In the genomic region with DNA sequence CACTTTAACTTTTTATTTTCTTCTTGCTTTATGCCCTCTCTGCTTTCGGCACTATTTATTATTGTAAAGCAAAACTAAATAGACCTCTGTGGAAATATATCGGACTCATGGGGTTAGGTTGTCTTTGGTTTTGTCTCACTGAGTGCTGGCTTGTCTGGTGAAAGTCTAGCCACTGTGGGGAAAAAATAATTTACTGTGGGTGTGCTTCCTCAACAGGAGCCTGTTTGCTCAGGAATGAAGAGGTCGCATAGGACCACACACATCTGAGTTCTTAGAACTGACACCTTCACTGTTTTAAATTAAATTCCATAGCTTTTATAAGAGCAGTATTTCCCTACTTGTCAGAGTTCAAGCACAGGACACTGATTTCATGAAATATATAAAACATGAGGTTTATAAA, we compare ENCODE assay signal across 20 cellular contexts.
DNase-seq lines count a peak whose midpoint lies in the region; ATAC-seq, FAIRE-seq and TF ChIP-seq lines count a peak whose summit lies in the region.
"Had no signal": no experiment of that assay in that cellular context is flagged by ENCODE, and none has a peak within 500 bp of the region (broad histone marks: within the 10 kb centered on the region; RNA-seq: fewer than 3 reads in every experiment).

No MANE protein-coding gene starts in this region.

- no peaks in the 10 kb centered on the region for H3K9me3 ChIP-seq in A549
- H3K9me3 ChIP-seq: BLaER1, HAP-1 had no signal

- no peaks in the 10 kb centered on the region for H3K27me3 Mint-ChIP-seq in mesothelial cell of epicardium (ENCODE audit: low read depth)
- no peaks in the 10 kb centered on the region for H3K27me3 Mint-ChIP-seq in osteocyte (ENCODE audit: unreplicated experiment)
- H3K27me3 Mint-ChIP-seq: CD4-positive, CD25-positive, alpha-beta regulatory T cell had no signal

- peaks cover 51% of the 10 kb centered on the region for H3K4me1 Mint-ChIP-seq in mesothelial cell of epicardium
- peaks cover 28% of the 10 kb centered on the region for H3K4me1 Mint-ChIP-seq in osteocyte (ENCODE audit: unreplicated experiment)

- DNase-seq in A549 (ENCODE audit: low read depth in 1 of 2, low spot score in 1 of 2): peak in 1 of 2 experiments; percentile 76
- DNase-seq in mesothelial cell of epicardium (ENCODE audit: low spot score in 2 of 2, unreplicated experiment in 2 of 2): no peak
- no peak for DNase-seq in osteocyte (ENCODE audit: extremely low spot score, unreplicated experiment)
- DNase-seq in Ammon's horn (ENCODE audit: low spot score): no peak
- no peak for DNase-seq in SIG-M5 (lab: John Stamatoyannopoulos, UW)
- DNase-seq in RKO (ENCODE audit: low spot score): no peak
- DNase-seq: CD4-positive, CD25-positive, alpha-beta regulatory T cell; COR-L47; DND-41; GDM1; IMR-90 had no signal

- WGBS in A549 (ENCODE audit: missing lambda C conversion rate): under 1% methylated on average over 3 of the region's 3 CpGs

- TF ChIP-seq RAD21 in A549 (conservative IDR thresholded peaks at IDR 0.05 in 1 of 2, IDR thresholded peaks at IDR 0.05 in 1 of 2): no peak

- H3K27ac ChIP-seq in A549 (peak overlapping the region; percentile 88 to 92), angular gyrus (ENCODE audit: low read depth, low read length) (peak overlapping the region; percentile 8)
- H3K27ac ChIP-seq: BLaER1 had no signal

- H3K4me3 Mint-ChIP-seq in mesothelial cell of epicardium (no peak overlapping the region), osteocyte (ENCODE audit: unreplicated experiment) (no peak overlapping the region)
- H3K4me3 Mint-ChIP-seq: CD4-positive, CD25-positive, alpha-beta regulatory T cell had no signal

- TF ChIP-seq CTCF in A549 (IDR thresholded peaks at IDR 0.05) (no peak), mesothelial cell of epicardium (IDR thresholded peaks at IDR 0.05; ENCODE audit: unreplicated experiment) (no peak), osteocyte (IDR thresholded peaks at IDR 0.05) (no peak)

- peak overlapping the region; percentile 51 for H3K27ac Mint-ChIP-seq in mesothelial cell of epicardium
- H3K27ac Mint-ChIP-seq in osteocyte (ENCODE audit: unreplicated experiment): peak overlapping the region; percentile 48
- H3K27ac Mint-ChIP-seq: CD4-positive, CD25-positive, alpha-beta regulatory T cell had no signal

- TF ChIP-seq EP300 in A549 (IDR thresholded peaks at IDR 0.05): no peak

- TF ChIP-seq POLR2A in A549 (IDR thresholded peaks at IDR 0.05; ENCODE audit: low read length): no peak

- no peak for FAIRE-seq in A549 (lab: Jason Lieb, UNC)
- FAIRE-seq: A204.1, D721Med, GM12892, GM19239, H1 had no signal

- H3K4me3 ChIP-seq in A549: peak overlapping the region; percentile 48
- H3K4me3 ChIP-seq: BLaER1, HAP-1 had no signal

- ATAC-seq in A549: peak; percentile 55 to 70; a peak in 4 of 6 replicates
- ATAC-seq in GM21360 (IDR thresholded peaks at IDR 0.05; ENCODE audit: unreplicated experiment): no peak

- POLR2A ChIA-PET in A549 (lab: Yijun Ruan, JAX): no interaction called here

- H3K4me2 ChIP-seq in A549: peak overlapping the region; percentile 94
- H3K4me2 ChIP-seq: BLaER1 had no signal

- H3K9me3 Mint-ChIP-seq in mesothelial cell of epicardium (no peaks in the 10 kb centered on the region), osteocyte (ENCODE audit: unreplicated experiment) (no peaks in the 10 kb centered on the region)
- H3K9me3 Mint-ChIP-seq: CD4-positive, CD25-positive, alpha-beta regulatory T cell had no signal

- CTCF ChIA-PET in A549 (lab: Yijun Ruan, JAX): no interaction called here

- peaks cover 63% of the 10 kb centered on the region for H3K4me1 ChIP-seq in A549
- H3K4me1 ChIP-seq: BLaER1, HAP-1 had no signal

- H3K36me3 Mint-ChIP-seq in mesothelial cell of epicardium (peaks cover 7% of the 10 kb centered on the region), osteocyte (ENCODE audit: unreplicated experiment) (peaks cover 54% of the 10 kb centered on the region)

TF ChIP-seq in A549, 52 proteins besides CTCF, POLR2A, EP300 and RAD21:
- TF ChIP-seq MAZ (IDR thresholded peaks at IDR 0.05; ENCODE audit: borderline replicate concordance, low read depth, low read length) (no peak), BHLHE40 (IDR thresholded peaks at IDR 0.05; ENCODE audit: low read depth, low read length) (no peak), JUN (IDR thresholded peaks at IDR 0.05) (peak in 1 of 2 experiments; percentile 3; a peak in 1 of 5 replicates), FOSB (CRISPR knock-in tag; IDR thresholded peaks at IDR 0.05) (0 out of 2 replicates have a peak, but pooled peaks have one; percentile 15)
TF ChIP-seq in A549: peak in this region for 2.
